Comparison of ENCODE assay signal across 1 cellular context in the genomic region with DNA sequence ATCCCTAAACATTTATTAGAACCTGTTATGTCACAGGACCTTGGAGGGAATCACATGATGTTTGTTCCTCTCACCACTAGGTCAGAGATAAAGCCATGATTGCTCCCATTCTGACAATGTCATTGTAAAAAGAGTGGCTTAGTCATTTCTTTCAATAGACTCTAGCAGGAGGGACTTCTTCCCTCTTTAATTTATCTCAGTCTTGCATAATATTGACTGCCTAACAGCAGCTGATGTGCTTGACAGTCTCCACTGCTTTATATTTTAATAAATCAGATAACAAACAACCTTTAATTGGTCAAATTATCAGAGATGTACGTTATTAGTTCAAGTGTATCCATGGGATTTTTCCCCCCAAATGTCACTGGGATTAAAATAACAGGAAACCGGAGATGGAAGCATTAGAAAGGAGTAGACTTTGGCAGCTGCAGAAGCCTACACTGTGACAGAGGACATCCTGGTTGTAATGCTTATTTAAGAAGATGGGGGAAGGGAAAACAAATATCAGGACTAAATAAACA.
A peak's percentile ranks its signal among the peaks of the same experiment; 100 is the strongest.
TF ChIP-seq lines count a peak whose summit lies in the region.

No MANE protein-coding gene starts in this region.

TF ChIP-seq in PFSK-1, 5 proteins besides CTCF, POLR2A, EP300 and RAD21 (continued from another document):
- peak; percentile 89 for TF ChIP-seq SIN3A (IDR thresholded peaks at IDR 0.05; ENCODE audit: borderline replicate concordance, insufficient read depth, low read length)
- peak; percentile 78; the same call in 1 of the 2 replicates for TF ChIP-seq TAF1 (IDR thresholded peaks at IDR 0.05; ENCODE audit: borderline replicate concordance, insufficient read depth, low read length)
- peak; percentile 21 for TF ChIP-seq FOXP2 (optimal IDR thresholded peaks at IDR 0.05; ENCODE audit: borderline replicate concordance, extremely low read depth, extremely low read length, insufficient read depth)
